Comparison of ENCODE assay signal across 23 cellular contexts in the genomic region with DNA sequence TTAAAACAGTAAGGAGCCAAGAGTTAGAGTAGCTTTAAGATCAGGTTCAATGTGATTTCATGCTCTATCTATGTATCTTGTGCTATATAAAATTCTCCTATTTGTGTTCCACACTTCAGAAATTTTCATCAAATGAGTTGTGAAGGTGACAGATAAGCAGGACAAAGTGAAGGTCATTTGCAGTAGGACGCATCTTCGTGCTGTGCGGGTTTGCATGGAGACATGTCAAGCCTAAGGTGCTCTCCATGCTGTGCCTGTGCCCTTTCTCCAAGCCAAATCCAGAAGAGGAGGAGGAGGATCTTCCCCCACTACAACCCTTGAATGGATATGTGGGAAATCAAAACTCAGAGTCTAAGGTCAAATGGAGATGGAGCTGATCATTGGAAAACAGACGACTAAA.
DNase-seq lines count a peak whose midpoint lies in the region; ATAC-seq, FAIRE-seq and TF ChIP-seq lines count a peak whose summit lies in the region.
"Had no signal": no experiment of that assay in that cellular context is flagged by ENCODE, and none has a peak within 500 bp of the region (broad histone marks: within the 10 kb centered on the region; RNA-seq: fewer than 3 reads in every experiment).

No MANE protein-coding gene starts in this region.

- H3K27me3 Mint-ChIP-seq in activated CD4-positive, alpha-beta T cell treated with anti-CD3 and anti-CD28 coated beads, Interleukin-2, amount 10 ng/mL, durations not matched to agents 7 days and 5 days = no peaks in the 10 kb centered on the region
- H3K27me3 Mint-ChIP-seq in astrocyte (ENCODE audit: low read depth, unreplicated experiment) = no peaks in the 10 kb centered on the region

- TF ChIP-seq CTCF in OCI-LY1 (IDR thresholded peaks at IDR 0.05; ENCODE audit: low read length) = no peak
- TF ChIP-seq CTCF in astrocyte (IDR thresholded peaks at IDR 0.05; ENCODE audit: insufficient read depth, low read depth, low read length) = no peak
- no peak for TF ChIP-seq CTCF in RWPE1 (conservative IDR thresholded peaks at IDR 0.05; ENCODE audit: low read depth)

- H3K27ac Mint-ChIP-seq in activated CD4-positive, alpha-beta T cell treated with anti-CD3 and anti-CD28 coated beads, Interleukin-2, amount 10 ng/mL, durations not matched to agents 7 days and 5 days = no peak overlapping the region
- H3K27ac Mint-ChIP-seq in astrocyte (ENCODE audit: unreplicated experiment) = peak overlapping the region; percentile 53
- H3K27ac Mint-ChIP-seq in stimulated activated effector memory CD8-positive, alpha-beta T cell treated with anti-CD3 and anti-CD28 coated beads, Interleukin-12 subunit alpha, Interleukin-12 subunit beta, amount 100 ng/mL, for 72 hours = no peak overlapping the region
- H3K27ac Mint-ChIP-seq: mesothelial cell of epicardium had no signal

- H3K9me2 ChIP-seq in OCI-LY1 (ENCODE audit: low read depth, low read length) = no peaks in the 10 kb centered on the region

- H3K36me3 ChIP-seq in OCI-LY1 (ENCODE audit: insufficient read depth, low read length) = peaks cover 42% of the 10 kb centered on the region
- no peaks in the 10 kb centered on the region for H3K36me3 ChIP-seq in astrocyte (ENCODE audit: insufficient read depth, low read length)
- H3K36me3 ChIP-seq: gastrocnemius medialis, vagina had no signal

- no peaks in the 10 kb centered on the region for H4K20me1 ChIP-seq in OCI-LY1 (ENCODE audit: insufficient read depth, low read length)
- no peaks in the 10 kb centered on the region for H4K20me1 ChIP-seq in astrocyte (ENCODE audit: insufficient read depth, low read length)
- H4K20me1 ChIP-seq: BLaER1 treated with 17β-estradiol and CSF1 and Interleukin-3, amounts not matched to agents 10 nM and 100 nM had no signal

- DNase-seq in activated CD4-positive, alpha-beta T cell treated with anti-CD3 and anti-CD28 coated beads, Interleukin-2, amount 10 ng/mL, durations not matched to agents 7 days and 5 days = no peak
- DNase-seq in activated CD4-positive, alpha-beta T cell treated with anti-CD3 and anti-CD28 coated beads, Interleukin-2, amount 50 U/mL, for 4 hours = no peak
- DNase-seq in astrocyte (ENCODE audit: low read depth) (no peak), RWPE1 (ENCODE audit: low spot score) (no peak), OCI-M2 (lab: John Stamatoyannopoulos, UW; ENCODE audit: unreplicated experiment) (no peak)
- DNase-seq in stimulated activated effector memory CD8-positive, alpha-beta T cell treated with anti-CD3 and anti-CD28 coated beads, Interleukin-12 subunit alpha, Interleukin-12 subunit beta, amount 100 ng/mL, for 72 hours (ENCODE audit: low spot score in 2 of 2) = no peak
- DNase-seq: activated CD4-positive, alpha-beta T cell treated with anti-CD3 and anti-CD28 coated beads, Interleukin-2, amount 50 U/mL, for 1 hour; amniotic stem cell; caudate nucleus; DMS53; gastrocnemius medialis; NCI-H1694; NCI-H2227 treated with DMSO at 0.1 percent for 48 hours; stimulated activated CD4-positive, alpha-beta T cell treated with anti-CD3 and anti-CD28 coated beads, Interleukin-4, amount 100 ng/mL, for 1 hour had no signal

- H3K9ac ChIP-seq in OCI-LY1 (ENCODE audit: low read length) (no peak overlapping the region; the same call in 1 of the 2 replicates), astrocyte (ENCODE audit: low read length) (no peak overlapping the region)

- H3K4me1 Mint-ChIP-seq in activated CD4-positive, alpha-beta T cell treated with anti-CD3 and anti-CD28 coated beads, Interleukin-2, amount 10 ng/mL, durations not matched to agents 7 days and 5 days = peaks cover 56% of the 10 kb centered on the region
- peaks cover 9% of the 10 kb centered on the region for H3K4me1 Mint-ChIP-seq in astrocyte (ENCODE audit: low read depth, unreplicated experiment)
- H3K4me1 Mint-ChIP-seq in stimulated activated effector memory CD8-positive, alpha-beta T cell treated with anti-CD3 and anti-CD28 coated beads, Interleukin-12 subunit alpha, Interleukin-12 subunit beta, amount 100 ng/mL, for 72 hours = peaks cover 71% of the 10 kb centered on the region

- ATAC-seq in stimulated activated effector memory CD8-positive, alpha-beta T cell treated with anti-CD3 and anti-CD28 coated beads, Interleukin-12 subunit alpha, Interleukin-12 subunit beta, amount 100 ng/mL, for 72 hours = no peak
- no peak for ATAC-seq in GM19395 (IDR thresholded peaks at IDR 0.05; ENCODE audit: unreplicated experiment)
- ATAC-seq: esophagus mucosa, gastrocnemius medialis had no signal

- peak overlapping the region; percentile 21 for H3K4me3 Mint-ChIP-seq in activated CD4-positive, alpha-beta T cell treated with anti-CD3 and anti-CD28 coated beads, Interleukin-2, amount 10 ng/mL, durations not matched to agents 7 days and 5 days
- no peak overlapping the region for H3K4me3 Mint-ChIP-seq in astrocyte (ENCODE audit: unreplicated experiment)
- H3K4me3 Mint-ChIP-seq in stimulated activated effector memory CD8-positive, alpha-beta T cell treated with anti-CD3 and anti-CD28 coated beads, Interleukin-12 subunit alpha, Interleukin-12 subunit beta, amount 100 ng/mL, for 72 hours = peak overlapping the region; percentile 78
- H3K4me3 Mint-ChIP-seq: mesothelial cell of epicardium had no signal

- H3K36me3 Mint-ChIP-seq in activated CD4-positive, alpha-beta T cell treated with anti-CD3 and anti-CD28 coated beads, Interleukin-2, amount 10 ng/mL, durations not matched to agents 7 days and 5 days (ENCODE audit: low read depth) = peaks cover 54% of the 10 kb centered on the region
- peaks cover 3% of the 10 kb centered on the region for H3K36me3 Mint-ChIP-seq in astrocyte (ENCODE audit: low read depth, unreplicated experiment)
- H3K36me3 Mint-ChIP-seq in stimulated activated effector memory CD8-positive, alpha-beta T cell treated with anti-CD3 and anti-CD28 coated beads, Interleukin-12 subunit alpha, Interleukin-12 subunit beta, amount 100 ng/mL, for 72 hours = peaks cover 17% of the 10 kb centered on the region

- H2AFZ ChIP-seq in OCI-LY1 (ENCODE audit: low read length) (no peak overlapping the region), astrocyte (ENCODE audit: low read depth, low read length) (no peak overlapping the region)

- H3K4me2 ChIP-seq in OCI-LY1 (ENCODE audit: low read length) (peak overlapping the region; percentile 97), astrocyte (ENCODE audit: low read length) (no peak overlapping the region)

- peaks cover 43% of the 10 kb centered on the region for H3K4me1 ChIP-seq in OCI-LY1 (ENCODE audit: insufficient read depth, low read length, severe bottlenecking)
- no peaks in the 10 kb centered on the region for H3K4me1 ChIP-seq in astrocyte (ENCODE audit: insufficient read depth, low read length)
- H3K4me1 ChIP-seq: gastrocnemius medialis, vagina had no signal

- H3K4me3 ChIP-seq in OCI-LY1 (ENCODE audit: low read depth, low read length, poor library complexity, severe bottlenecking) (peak overlapping the region; percentile 73), astrocyte (ENCODE audit: insufficient read depth, low read depth, low read length) (no peak overlapping the region)
- H3K4me3 ChIP-seq: gastrocnemius medialis, SK-N-MC, vagina had no signal

- H3K27ac ChIP-seq in OCI-LY1 (ENCODE audit: low read depth, low read length, poor library complexity, severe bottlenecking) (no peak overlapping the region), astrocyte (ENCODE audit: low read depth, low read length) (no peak overlapping the region), RWPE1 (no peak overlapping the region)
- H3K27ac ChIP-seq: gastrocnemius medialis, SK-N-MC, skin epidermis, vagina had no signal

- peaks cover 9% of the 10 kb centered on the region; the same call in 1 of the 2 replicates for H3K79me2 ChIP-seq in OCI-LY1 (ENCODE audit: insufficient read depth, low read length)
- no peaks in the 10 kb centered on the region for H3K79me2 ChIP-seq in astrocyte (ENCODE audit: insufficient read depth, low read length)

- H3K27me3 ChIP-seq in OCI-LY1 (ENCODE audit: insufficient read depth, low read length) = no peaks in the 10 kb centered on the region
- no peaks in the 10 kb centered on the region for H3K27me3 ChIP-seq in astrocyte (ENCODE audit: insufficient read depth, low read length)
- H3K27me3 ChIP-seq: BLaER1 treated with 17β-estradiol and CSF1 and Interleukin-3, amounts not matched to agents 10 nM and 100 nM; gastrocnemius medialis; vagina had no signal

- FAIRE-seq in astrocyte (lab: Jason Lieb, UNC) = no peak
- FAIRE-seq: RCC 7860 had no signal

- POLR2A ChIA-PET in activated CD4-positive, alpha-beta T cell treated with anti-CD3 and anti-CD28 coated beads, Interleukin-2, amount 10 ng/mL, durations not matched to agents 7 days and 5 days (lab: Charles Lee) = no interaction called here
- POLR2A ChIA-PET in RWPE1 (lab: Yijun Ruan, JAX; ENCODE audit: low non-redundant PET) = no interaction called here

- H3F3A ChIP-seq in OCI-LY1 (ENCODE audit: insufficient read depth, low read length) = no peaks in the 10 kb centered on the region

- CTCF ChIA-PET in activated CD4-positive, alpha-beta T cell treated with anti-CD3 and anti-CD28 coated beads, Interleukin-2, amount 10 ng/mL, durations not matched to agents 7 days and 5 days (lab: Charles Lee) = interaction anchor here (0.8 to 2.8 kb wide), 6 partner anchors 9 to 279 kb away, joined by 3 to 18 read pairs (median 8); no protein-coding TSS in a partner anchor
- CTCF ChIA-PET in RWPE1 (lab: Yijun Ruan, JAX) = interaction anchor here (0.6 to 0.7 kb wide), 2 partner anchors 443 to 594 kb away, joined by 3 read pairs; no protein-coding TSS in a partner anchor

- H3K9me3 Mint-ChIP-seq in activated CD4-positive, alpha-beta T cell treated with anti-CD3 and anti-CD28 coated beads, Interleukin-2, amount 10 ng/mL, durations not matched to agents 7 days and 5 days = peaks cover 23% of the 10 kb centered on the region
- peaks cover 16% of the 10 kb centered on the region for H3K9me3 Mint-ChIP-seq in astrocyte (ENCODE audit: unreplicated experiment)
- H3K9me3 Mint-ChIP-seq in stimulated activated effector memory CD8-positive, alpha-beta T cell treated with anti-CD3 and anti-CD28 coated beads, Interleukin-12 subunit alpha, Interleukin-12 subunit beta, amount 100 ng/mL, for 72 hours = no peaks in the 10 kb centered on the region

- no peaks in the 10 kb centered on the region for H3K9me3 ChIP-seq in OCI-LY1 (ENCODE audit: low read length)
- no peaks in the 10 kb centered on the region for H3K9me3 ChIP-seq in astrocyte (ENCODE audit: insufficient read depth, low read depth, low read length)
- H3K9me3 ChIP-seq: gastrocnemius medialis, vagina had no signal
